ENCODE assay signal across 17 cellular contexts in genomic region chr12:126518596-126519200, GRCh38.
"Had no signal": no experiment of that assay in that cellular context is flagged by ENCODE, and none has a peak within 500 bp of the region (broad histone marks: within the 10 kb centered on the region; RNA-seq: fewer than 3 reads in every experiment).

No MANE protein-coding gene starts in this region.

- H3K27me3 ChIP-seq: adrenal gland, hepatocyte, neural progenitor cell, suprapubic skin had no signal

- H3K9ac ChIP-seq: neural progenitor cell, parathyroid adenoma had no signal

- DNase-seq: activated B cell treated with CpG ODN at 0.5 μM for 24 hours; activated CD4-positive, alpha-beta T cell treated with anti-CD3 and anti-CD28 coated beads, Interleukin-2, amount 10 ng/mL, durations not matched to agents 24 days and 14 days; activated naive CD4-positive, alpha-beta T cell treated with anti-CD3 and anti-CD28 coated beads, Interleukin-2, amount 10 ng/mL, durations not matched to agents 7 days and 5 days; activated T-cell treated with anti-CD3 and anti-CD28 coated beads for 4 hours; adrenal gland; cerebellar nuclear complex; endodermal cell; kidney glomerular epithelial cell; stimulated activated CD4-positive, alpha-beta T cell treated with anti-CD3 and anti-CD28 coated beads, Interleukin-2, amount 100 ng/mL, for 48 hours; stimulated activated CD8-positive, alpha-beta memory T cell treated with anti-CD3 and anti-CD28 coated beads, Interleukin-4, amount 100 ng/mL, for 48 hours; stimulated activated naive CD8-positive, alpha-beta T cell treated with anti-CD3 and anti-CD28 coated beads, Interleukin-15, Interleukin-2, amounts not matched to agents 100 U/mL and 50 U/mL, for 24 hours had no signal

- ATAC-seq: activated T-helper 17 cell treated with anti-CD3 and anti-CD28 coated beads, Interleukin-2, amount 50 U/mL, for 72 hours; stimulated activated naive CD8-positive, alpha-beta T cell treated with anti-CD3 and anti-CD28 coated beads, Interleukin-15, Interleukin-2, amounts not matched to agents 100 U/mL and 50 U/mL, for 24 hours had no signal

- H3K4me1 ChIP-seq: adrenal gland, parathyroid adenoma, suprapubic skin had no signal

- H3K9me3 ChIP-seq: adrenal gland had no signal

- H3K36me3 ChIP-seq: adrenal gland, neural progenitor cell, suprapubic skin had no signal

- H3K4me2 ChIP-seq: hepatocyte, neural progenitor cell had no signal

- H3K79me2 ChIP-seq: hepatocyte, parathyroid adenoma had no signal

- H3K27ac ChIP-seq: adrenal gland, hepatocyte, neural progenitor cell, parathyroid adenoma, suprapubic skin had no signal

- H2AFZ ChIP-seq: hepatocyte, neural progenitor cell, parathyroid adenoma had no signal

- H3K4me3 ChIP-seq: adrenal gland, hepatocyte, neural progenitor cell, suprapubic skin had no signal

- FAIRE-seq: TTC549 had no signal
